In the genomic region with DNA sequence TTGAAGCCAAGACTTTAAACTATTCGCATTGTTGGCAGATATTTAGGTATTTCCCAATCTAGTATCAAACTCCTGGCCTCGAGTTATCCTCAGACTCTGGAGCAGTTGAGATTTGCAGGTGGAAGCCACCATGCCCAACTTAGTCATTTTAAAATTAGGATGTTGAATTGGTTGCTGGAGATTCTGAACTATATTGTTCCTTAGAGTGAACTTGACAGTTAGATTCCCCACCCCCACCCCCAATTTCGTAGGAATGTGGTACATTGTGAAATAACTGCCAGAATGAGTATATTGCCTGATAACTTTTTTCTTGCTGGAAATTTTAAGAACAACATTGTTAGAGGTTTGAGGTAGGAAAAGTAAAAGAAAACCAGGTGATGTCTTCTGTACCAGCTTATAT, we compare ENCODE assay signal across 1 cellular context.
TF ChIP-seq lines count a peak whose summit lies in the region.

No MANE protein-coding gene starts in this region.

TF ChIP-seq in liver, 16 proteins besides CTCF, POLR2A, EP300 and RAD21:
- TF ChIP-seq HNF4A (conservative IDR thresholded peaks at IDR 0.05) (peak in 1 of 2 donors; percentile 22), JUND (IDR thresholded peaks at IDR 0.05) (no peak), REST (IDR thresholded peaks at IDR 0.05) (no peak), TAF1 (conservative IDR thresholded peaks at IDR 0.05) (no peak)
